ENCODE assay signal across 24 cellular contexts in genomic region chr5:174234388-174234787, GRCh38.
"Had no signal": no experiment of that assay in that cellular context is flagged by ENCODE, and none has a peak within 500 bp of the region (broad histone marks: within the 10 kb centered on the region; RNA-seq: fewer than 3 reads in every experiment).

No MANE protein-coding gene starts in this region.

- H3K27me3 ChIP-seq: ovary, right atrium auricular region, sigmoid colon, suprapubic skin, thyroid gland, upper lobe of left lung, vagina had no signal

- H3K9me3 ChIP-seq: neutrophil, ovary, sigmoid colon, suprapubic skin, thyroid gland, vagina had no signal

- ATAC-seq: effector memory CD8-positive, alpha-beta T cell; gastroesophageal sphincter; left lobe of liver; naive thymus-derived CD4-positive, alpha-beta T cell; stimulated activated effector memory CD8-positive, alpha-beta T cell treated with anti-CD3 and anti-CD28 coated beads, Interleukin-12 subunit alpha, Interleukin-12 subunit beta, amount 100 ng/mL, for 72 hours; stimulated activated naive CD8-positive, alpha-beta T cell treated with anti-CD3 and anti-CD28 coated beads, Interleukin-15, Interleukin-2, amounts not matched to agents 100 U/mL and 50 U/mL, for 24 hours had no signal

- H3K4me3 Mint-ChIP-seq: dendritic cell treated with granulocyte-macrophage colony-stimulating factor and Interleukin-4, amounts not matched to agents 40 ng/mL and 50 ng/mL, for 4 days; effector memory CD8-positive, alpha-beta T cell; naive thymus-derived CD4-positive, alpha-beta T cell; nephron progenitor cell; stimulated activated effector memory CD8-positive, alpha-beta T cell treated with anti-CD3 and anti-CD28 coated beads, Interleukin-12 subunit alpha, Interleukin-12 subunit beta, amount 100 ng/mL, for 72 hours had no signal

- H3K4me3 ChIP-seq: esophagus muscularis mucosa, gastroesophageal sphincter, ovary, right atrium auricular region, sigmoid colon, suprapubic skin, thyroid gland, upper lobe of left lung, vagina had no signal

- H3K9me3 Mint-ChIP-seq: dendritic cell treated with granulocyte-macrophage colony-stimulating factor and Interleukin-4, amounts not matched to agents 40 ng/mL and 50 ng/mL, for 4 days had no signal

- DNase-seq: effector memory CD8-positive, alpha-beta T cell; foreskin fibroblast; glutamatergic neuron; mammary epithelial cell; naive thymus-derived CD4-positive, alpha-beta T cell; nephron progenitor cell; ovary; sigmoid colon; small intestine; stimulated activated CD4-positive, alpha-beta T cell treated with anti-CD3 and anti-CD28 coated beads, Interleukin-2, amount 100 ng/mL, for 48 hours; stimulated activated CD8-positive, alpha-beta memory T cell treated with anti-CD3 and anti-CD28 coated beads, Interleukin-4, amount 100 ng/mL, for 48 hours; stimulated activated naive CD8-positive, alpha-beta T cell treated with anti-CD3 and anti-CD28 coated beads, Interleukin-15, Interleukin-2, amounts not matched to agents 100 U/mL and 50 U/mL, for 24 hours; thyroid gland; upper lobe of left lung had no signal

- H3K27ac Mint-ChIP-seq: dendritic cell treated with granulocyte-macrophage colony-stimulating factor and Interleukin-4, amounts not matched to agents 40 ng/mL and 50 ng/mL, for 4 days; effector memory CD8-positive, alpha-beta T cell; naive thymus-derived CD4-positive, alpha-beta T cell; nephron progenitor cell; stimulated activated effector memory CD8-positive, alpha-beta T cell treated with anti-CD3 and anti-CD28 coated beads, Interleukin-12 subunit alpha, Interleukin-12 subunit beta, amount 100 ng/mL, for 72 hours had no signal

- H3K36me3 Mint-ChIP-seq: stimulated activated effector memory CD8-positive, alpha-beta T cell treated with anti-CD3 and anti-CD28 coated beads, Interleukin-12 subunit alpha, Interleukin-12 subunit beta, amount 100 ng/mL, for 72 hours had no signal

- H3K36me3 ChIP-seq: esophagus muscularis mucosa, gastroesophageal sphincter, neutrophil, ovary, right atrium auricular region, sigmoid colon, suprapubic skin, thyroid gland, upper lobe of left lung, vagina had no signal

- FAIRE-seq: small intestine had no signal

- H3K4me1 Mint-ChIP-seq: naive thymus-derived CD4-positive, alpha-beta T cell; nephron progenitor cell; stimulated activated effector memory CD8-positive, alpha-beta T cell treated with anti-CD3 and anti-CD28 coated beads, Interleukin-12 subunit alpha, Interleukin-12 subunit beta, amount 100 ng/mL, for 72 hours had no signal

- H3K4me1 ChIP-seq: gastroesophageal sphincter, right atrium auricular region, sigmoid colon, suprapubic skin, thyroid gland, vagina had no signal

- H3K27ac ChIP-seq: epithelial cell of prostate, esophagus muscularis mucosa, gastroesophageal sphincter, neutrophil, ovary, right atrium auricular region, sigmoid colon, suprapubic skin, thyroid gland, upper lobe of left lung, vagina had no signal
